In the genomic region with DNA sequence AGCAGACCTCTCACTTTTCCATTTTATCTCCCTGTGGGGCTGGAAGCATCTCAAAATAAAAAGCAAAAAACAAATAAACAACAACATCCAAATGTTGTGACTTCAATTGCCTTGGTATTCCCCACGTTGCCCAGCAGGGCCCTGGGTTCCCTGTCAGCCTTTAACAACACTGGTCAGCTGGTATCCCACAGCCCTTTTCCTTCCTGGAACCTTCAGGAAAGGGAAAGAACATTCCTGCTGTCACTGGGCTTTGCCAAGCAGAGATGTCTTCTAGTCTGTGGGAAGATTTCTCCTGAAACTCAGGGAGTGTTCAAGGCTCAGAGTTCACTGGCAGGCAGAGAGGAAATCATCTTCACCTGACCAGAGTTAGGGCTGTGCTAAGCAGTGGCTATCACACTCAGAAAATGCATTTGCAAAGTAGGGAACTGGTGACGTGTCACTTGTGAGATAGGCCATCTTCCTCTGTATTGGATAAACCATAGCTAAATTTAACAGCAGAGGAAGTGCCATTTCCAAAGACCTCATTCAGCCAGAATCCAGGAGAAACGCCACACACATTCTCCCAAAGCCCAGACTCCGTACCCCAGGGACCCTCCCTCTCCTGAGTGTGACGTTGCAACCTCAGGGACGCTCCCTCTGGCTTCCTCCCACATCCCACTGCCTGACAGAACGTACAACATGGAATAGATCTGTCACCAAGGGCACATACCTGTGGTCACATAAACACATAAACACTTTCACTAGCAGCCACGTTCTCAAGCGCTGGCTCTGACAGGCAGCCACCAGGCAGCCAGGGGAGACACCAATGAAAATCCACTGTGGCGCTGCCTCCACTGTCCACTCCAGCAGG, we compare ENCODE assay signal across 1 cellular context.
TF ChIP-seq lines count a peak whose summit lies in the region.

No MANE protein-coding gene starts in this region.

TF ChIP-seq in SK-N-SH treated with all-trans-retinoic acid at 6 μM for 48 hours, 23 proteins besides CTCF, POLR2A, EP300 and RAD21 (continued from another document):
- no peak for TF ChIP-seq PATZ1 (CRISPR knock-in tag; IDR thresholded peaks at IDR 0.05; ENCODE audit: borderline replicate concordance)
- no peak for TF ChIP-seq TCF4 (CRISPR knock-in tag; IDR thresholded peaks at IDR 0.05; ENCODE audit: borderline replicate concordance)
- TF ChIP-seq GLIS3 (CRISPR knock-in tag; IDR thresholded peaks at IDR 0.05): no peak
- TF ChIP-seq CSRNP3 (CRISPR knock-in tag; IDR thresholded peaks at IDR 0.05): no peak
- TF ChIP-seq PPARA (CRISPR knock-in tag; IDR thresholded peaks at IDR 0.05; ENCODE audit: borderline replicate concordance): no peak
- no peak for TF ChIP-seq ZC3H10 (CRISPR knock-in tag; IDR thresholded peaks at IDR 0.05)
TF ChIP-seq in SK-N-SH treated with all-trans-retinoic acid at 6 μM for 48 hours: peak in this region for 0.
